ENCODE assay signal across 15 cellular contexts in the genomic region with DNA sequence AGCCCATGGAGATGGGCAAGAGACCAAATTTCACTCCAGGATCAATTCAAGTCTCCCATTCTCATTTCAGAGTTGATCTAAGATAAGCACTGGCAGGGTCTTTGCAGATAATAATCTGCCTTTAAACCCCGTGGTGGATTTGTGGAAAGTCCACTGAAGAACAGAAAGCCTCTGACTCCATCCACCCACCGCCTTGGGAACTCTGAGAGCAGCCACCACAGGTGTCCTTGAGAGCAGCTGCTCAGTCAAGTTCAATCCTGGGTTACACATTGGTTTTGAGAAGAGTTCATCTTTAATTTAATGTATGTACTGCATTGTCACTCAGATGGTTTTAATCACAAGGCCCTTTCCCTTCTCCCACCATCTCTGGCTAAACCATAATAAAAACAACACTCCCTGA. TPM values are rescaled to one million over a fixed set of nuclear protein-coding genes. Genes with fewer than 3 reads are reported as not detected.
DNase-seq lines count a peak whose midpoint lies in the region; ATAC-seq and TF ChIP-seq lines count a peak whose summit lies in the region.
"Had no signal": no experiment of that assay in that cellular context is flagged by ENCODE, and none has a peak within 500 bp of the region (broad histone marks: within the 10 kb centered on the region; RNA-seq: fewer than 3 reads in every experiment).

No MANE protein-coding gene starts in this region.

- no peak for TF ChIP-seq POLR2A in heart left ventricle (IDR thresholded peaks at IDR 0.05)

- ATAC-seq in WTC11 (no peak), heart left ventricle (no peak)
- no peak for ATAC-seq in stimulated activated effector memory CD8-positive, alpha-beta T cell treated with anti-CD3 and anti-CD28 coated beads, Interleukin-12 subunit alpha, Interleukin-12 subunit beta, amount 100 ng/mL, for 72 hours
- ATAC-seq: HepG2 had no signal

- H3K4me1 Mint-ChIP-seq in WTC11, result peaks cover 44% of the 10 kb centered on the region
- H3K4me1 Mint-ChIP-seq in glutamatergic neuron (ENCODE audit: low read depth, unreplicated experiment), result peaks cover 34% of the 10 kb centered on the region
- H3K4me1 Mint-ChIP-seq in neural crest cell, result peaks cover 43% of the 10 kb centered on the region
- H3K4me1 Mint-ChIP-seq in stimulated activated effector memory CD8-positive, alpha-beta T cell treated with anti-CD3 and anti-CD28 coated beads, Interleukin-12 subunit alpha, Interleukin-12 subunit beta, amount 100 ng/mL, for 72 hours, result peaks cover 23% of the 10 kb centered on the region
- H3K4me1 Mint-ChIP-seq: B cell had no signal

- H3K36me3 Mint-ChIP-seq in WTC11 (peaks cover 31% of the 10 kb centered on the region), glutamatergic neuron (ENCODE audit: unreplicated experiment) (peaks cover 11% of the 10 kb centered on the region), neural crest cell (ENCODE audit: low read depth) (peaks cover 24% of the 10 kb centered on the region)
- no peaks in the 10 kb centered on the region for H3K36me3 Mint-ChIP-seq in stimulated activated effector memory CD8-positive, alpha-beta T cell treated with anti-CD3 and anti-CD28 coated beads, Interleukin-12 subunit alpha, Interleukin-12 subunit beta, amount 100 ng/mL, for 72 hours

- H3K27ac Mint-ChIP-seq in WTC11, result peak overlapping the region; percentile 75; the same call in 1 of the 2 replicates
- no peak overlapping the region for H3K27ac Mint-ChIP-seq in glutamatergic neuron (ENCODE audit: unreplicated experiment)
- no peak overlapping the region for H3K27ac Mint-ChIP-seq in neural crest cell (ENCODE audit: unreplicated experiment)
- H3K27ac Mint-ChIP-seq in stimulated activated effector memory CD8-positive, alpha-beta T cell treated with anti-CD3 and anti-CD28 coated beads, Interleukin-12 subunit alpha, Interleukin-12 subunit beta, amount 100 ng/mL, for 72 hours, result no peak overlapping the region
- H3K27ac Mint-ChIP-seq: B cell, HFFc6 had no signal

- DNase-seq in WTC11 (ENCODE audit: low spot score), result no peak
- no peak for DNase-seq in glutamatergic neuron
- no peak for DNase-seq in neural crest cell (ENCODE audit: low read depth, low spot score)
- no peak for DNase-seq in activated naive CD4-positive, alpha-beta T cell (lab: John Stamatoyannopoulos, UW)
- no peak for DNase-seq in heart left ventricle
- DNase-seq in stimulated activated effector memory CD8-positive, alpha-beta T cell treated with anti-CD3 and anti-CD28 coated beads, Interleukin-12 subunit alpha, Interleukin-12 subunit beta, amount 100 ng/mL, for 72 hours (ENCODE audit: low spot score in 2 of 2), result no peak
- DNase-seq: C1 segment of cervical spinal cord; CD4-positive, alpha-beta memory T cell; DMS153; DMS79 treated with DMSO at 0.1 percent for 48 hours; HCEC 1CT; HFFc6 had no signal

- TF ChIP-seq CTCF in WTC11 (IDR thresholded peaks at IDR 0.05) (no peak), glutamatergic neuron (IDR thresholded peaks at IDR 0.05; ENCODE audit: partially characterized antibody, unreplicated experiment) (no peak), neural crest cell (conservative IDR thresholded peaks at IDR 0.05) (no peak), heart left ventricle (IDR thresholded peaks at IDR 0.05) (no peak)

- no peaks in the 10 kb centered on the region for H3K27me3 Mint-ChIP-seq in WTC11 (ENCODE audit: low read depth)
- no peaks in the 10 kb centered on the region for H3K27me3 Mint-ChIP-seq in glutamatergic neuron (ENCODE audit: unreplicated experiment)
- no peaks in the 10 kb centered on the region for H3K27me3 Mint-ChIP-seq in neural crest cell (ENCODE audit: low read depth)
- H3K27me3 Mint-ChIP-seq: B cell; CD4-positive, alpha-beta memory T cell had no signal

- H3K27me3 ChIP-seq in heart left ventricle, result no peaks in the 10 kb centered on the region

- no peaks in the 10 kb centered on the region for H3K4me1 ChIP-seq in heart left ventricle

- no peaks in the 10 kb centered on the region for H3K9me3 ChIP-seq in heart left ventricle

- CTCF ChIA-PET in WTC11 (lab: Charles Lee), result no interaction called here

- H3K4me3 Mint-ChIP-seq in WTC11, result no peak overlapping the region
- peak overlapping the region; percentile 14 for H3K4me3 Mint-ChIP-seq in glutamatergic neuron (ENCODE audit: unreplicated experiment)
- peak overlapping the region; percentile 33 for H3K4me3 Mint-ChIP-seq in neural crest cell
- H3K4me3 Mint-ChIP-seq in stimulated activated effector memory CD8-positive, alpha-beta T cell treated with anti-CD3 and anti-CD28 coated beads, Interleukin-12 subunit alpha, Interleukin-12 subunit beta, amount 100 ng/mL, for 72 hours, result no peak overlapping the region
- H3K4me3 Mint-ChIP-seq: B cell; CD4-positive, alpha-beta memory T cell; HFFc6 had no signal

- no peaks in the 10 kb centered on the region for H3K36me3 ChIP-seq in heart left ventricle

- POLR2A ChIA-PET in WTC11 (lab: Charles Lee), result no interaction called here

- H3K9me3 Mint-ChIP-seq in WTC11 (no peaks in the 10 kb centered on the region), glutamatergic neuron (ENCODE audit: unreplicated experiment) (peaks cover 2% of the 10 kb centered on the region), neural crest cell (peaks cover 2% of the 10 kb centered on the region)
- no peaks in the 10 kb centered on the region for H3K9me3 Mint-ChIP-seq in stimulated activated effector memory CD8-positive, alpha-beta T cell treated with anti-CD3 and anti-CD28 coated beads, Interleukin-12 subunit alpha, Interleukin-12 subunit beta, amount 100 ng/mL, for 72 hours
- H3K9me3 Mint-ChIP-seq: CD4-positive, alpha-beta memory T cell; HFFc6 had no signal

- intact Hi-C loops in heart left ventricle (cut with DNase I), result no loop called here

- H3K4me3 ChIP-seq in heart left ventricle, result no peak overlapping the region

- H3K27ac ChIP-seq in temporal lobe (ENCODE audit: low read depth, low read length) (peak overlapping the region; percentile 36), heart left ventricle (no peak overlapping the region)

- 71 to 83% (median 75%) methylated on average over 2 of the region's 2 CpGs for WGBS in heart left ventricle, 4 donors

TF ChIP-seq in WTC11, 78 proteins besides CTCF, POLR2A, EP300 and RAD21 (continues in another document):
- TF ChIP-seq NFE2L1 (CRISPR knock-in tag; IDR thresholded peaks at IDR 0.05) (no peak), GRHL2 (CRISPR knock-in tag; IDR thresholded peaks at IDR 0.05; ENCODE audit: insufficient replicate concordance, severe bottlenecking) (no peak), ZNF532 (CRISPR knock-in tag; IDR thresholded peaks at IDR 0.05; ENCODE audit: borderline replicate concordance) (no peak)
- TF ChIP-seq, protein P1, sequence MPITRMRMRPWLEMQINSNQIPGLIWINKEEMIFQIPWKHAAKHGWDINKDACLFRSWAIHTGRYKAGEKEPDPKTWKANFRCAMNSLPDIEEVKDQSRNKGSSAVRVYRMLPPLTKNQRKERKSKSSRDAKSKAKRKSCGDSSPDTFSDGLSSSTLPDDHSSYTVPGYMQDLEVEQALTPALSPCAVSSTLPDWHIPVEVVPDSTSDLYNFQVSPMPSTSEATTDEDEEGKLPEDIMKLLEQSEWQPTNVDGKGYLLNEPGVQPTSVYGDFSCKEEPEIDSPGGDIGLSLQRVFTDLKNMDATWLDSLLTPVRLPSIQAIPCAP (CRISPR knock-in tag; IDR thresholded peaks at IDR 0.05), result no peak

RNA-seq across cellular contexts. Expression of gene AGPAT4, which starts 7.0 kb away (rescaled TPM):
- total RNA-seq in WTC11 (2021) (19.7 to 27.4 TPM (median 25.3 TPM) in 3 replicates), glutamatergic neuron (ENCODE audit: unreplicated experiment) (90.2 TPM), neural crest cell (37.6 and 41.3 TPM in 2 replicates), temporal lobe (47.9 TPM), heart left ventricle (1 to 10 TPM in 8 of 9 donors, under 1 TPM in 1; 0.83 to 5.0 (median 1.9) TPM)
- 1 to 10 TPM; 1.3 to 1.5 TPM for polyA plus RNA-seq in heart left ventricle

Comparison
In these comparisons a context has a peak if more than half of its experiments do, and no peak if none do; other contexts are left out.
1. H3K4me3 Mint-ChIP-seq: peak in glutamatergic neuron (single experiment) and neural crest cell (single experiment); none in WTC11 (single experiment) and stimulated activated effector memory CD8-positive, alpha-beta T cell treated with anti-CD3 and anti-CD28 coated beads, Interleukin-12 subunit alpha, Interleukin-12 subunit beta, amount 100 ng/mL, for 72 hours (single experiment).